21 cellular contexts compared by ENCODE assay signal in the genomic region with DNA sequence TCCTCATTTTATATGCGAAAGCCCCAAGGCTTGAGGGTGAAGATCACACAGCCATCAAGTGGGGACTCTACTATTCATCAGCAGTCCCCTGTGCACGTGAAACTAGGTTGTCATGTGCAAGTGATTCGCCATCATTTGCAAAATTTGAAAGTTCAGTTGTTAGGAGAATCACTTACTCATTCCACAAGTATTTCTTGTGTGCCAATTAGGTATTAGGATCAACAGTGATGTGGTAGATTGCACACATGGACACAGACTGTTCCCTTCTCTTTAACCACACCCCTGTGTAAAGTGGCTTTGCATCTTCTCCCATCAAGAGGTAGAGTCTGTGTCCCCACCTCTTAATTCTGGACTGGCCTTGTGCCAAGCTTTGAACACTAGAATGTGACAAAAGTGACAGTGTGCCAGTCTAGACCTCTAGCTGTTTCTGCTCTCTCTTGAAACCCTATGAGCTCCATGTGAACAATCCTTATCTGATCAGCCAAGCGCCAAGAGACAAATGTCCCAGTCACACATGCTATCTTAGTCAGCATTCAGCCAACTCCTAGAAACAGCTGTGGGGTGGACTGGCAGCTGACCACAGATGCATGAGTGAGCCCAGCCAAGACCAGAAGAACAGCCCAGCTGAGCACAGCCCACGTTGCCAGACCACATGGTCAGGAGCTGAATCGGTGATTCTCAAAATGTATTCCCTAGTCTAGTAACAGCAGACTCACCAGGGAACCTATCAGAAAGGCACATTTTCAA. TPM values are rescaled to one million over a fixed set of nuclear protein-coding genes. Genes with fewer than 3 reads are reported as not detected.
DNase-seq lines count a peak whose midpoint lies in the region; ATAC-seq, FAIRE-seq and TF ChIP-seq lines count a peak whose summit lies in the region.
"Had no signal": no experiment of that assay in that cellular context is flagged by ENCODE, and none has a peak within 500 bp of the region (broad histone marks: within the 10 kb centered on the region; RNA-seq: fewer than 3 reads in every experiment).

No MANE protein-coding gene starts in this region.

- TF ChIP-seq RAD21 in GM12878 (IDR thresholded peaks at IDR 0.05; ENCODE audit: insufficient read depth, low read depth, low read length), result no peak

- WGBS in GM12878 (ENCODE audit: insufficient coverage, insufficient replicate concordance, low lambda C conversion rate, missing lambda C conversion rate), result 49% methylated on average over 6 of the region's 6 CpGs

- no peaks in the 10 kb centered on the region; a peak in 1 of 4 replicates for H3K27me3 ChIP-seq in GM12878 (replicated peaks in 1 of 2; ENCODE audit: control insufficient read depth in 2 of 2, insufficient read depth in 2 of 2, low read length in 1 of 2)

- no peaks in the 10 kb centered on the region for H3K4me1 ChIP-seq in GM12878 (ENCODE audit: control insufficient read depth, insufficient read depth, low read length)

- no peak for TF ChIP-seq EP300 in GM12878 (IDR thresholded peaks at IDR 0.05; ENCODE audit: borderline replicate concordance in 1 of 2, control insufficient read depth in 1 of 2, low read depth in 2 of 2, low read length in 2 of 2)

- TF ChIP-seq POLR2A in GM12878 (IDR thresholded peaks at IDR 0.05; ENCODE audit: low read depth, low read length), result no peak

- H2AFZ ChIP-seq in GM12878 (ENCODE audit: control insufficient read depth, low read depth, low read length), result no peak overlapping the region

- H3K9me3 ChIP-seq in GM12878 (replicated peaks; ENCODE audit: control insufficient read depth, insufficient read depth, low read length), result no peaks in the 10 kb centered on the region

- no peak for TF ChIP-seq CTCF in GM12878 (IDR thresholded peaks at IDR 0.05 in 2 of 3, conservative IDR thresholded peaks at IDR 0.05 in 1 of 3; ENCODE audit: control insufficient read depth in 2 of 3, extremely low read depth in 1 of 3, insufficient read depth in 1 of 3, low read depth in 3 of 3, low read length in 3 of 3)

- H3K27ac ChIP-seq in GM12878 (ENCODE audit: control insufficient read depth, insufficient read depth), result no peak overlapping the region
- H3K27ac ChIP-seq: HL-60, KMS-11, SK-N-MC had no signal

- H3K36me3 ChIP-seq in GM12878 (ENCODE audit: control insufficient read depth in 2 of 2, insufficient read depth in 2 of 2, low read length in 1 of 2), result no peaks in the 10 kb centered on the region

- peak; percentile 14 for DNase-seq in NCI-H1105 treated with DMSO at 0.1 percent for 48 hours (lab: John Stamatoyannopoulos, UW)
- DNase-seq in NCI-H1105 (lab: John Stamatoyannopoulos, UW), result no peak
- peak; percentile 40 for DNase-seq in M059J (ENCODE audit: low read depth)
- DNase-seq in GM12878 (ENCODE audit: low read depth, low spot score), result no peak
- DNase-seq in renal cortical epithelial cell (ENCODE audit: low read depth), result peak; percentile 34
- no peak for DNase-seq in GM03348 (ENCODE audit: low spot score)
- DNase-seq: 8988T, COR-L47, HFFc6, NCI-H1436, NCI-H446 had no signal

- no TSS peak for BruUV-seq in GM12878 (replicated peaks; lab: Mats Ljungman, UMichigan)

- SMC1A ChIA-PET in GM12878 (lab: Charles Lee; ENCODE audit: uncharacterized antibody, unreplicated experiment), result interaction anchor here (0.5 kb wide), 1 partner anchor 167 kb away, joined by 3 read pairs; no protein-coding TSS in a partner anchor

- RAD21 ChIA-PET in GM12878 (lab: Charles Lee; ENCODE audit: unreplicated experiment), result no interaction called here

- H4K20me1 ChIP-seq in GM12878 (ENCODE audit: control insufficient read depth, insufficient read depth), result no peaks in the 10 kb centered on the region

- CTCF ChIA-PET in GM12878 (lab: Yijun Ruan, JAX), result no interaction called here

- no peaks in the 10 kb centered on the region for H3K79me2 ChIP-seq in GM12878 (ENCODE audit: control insufficient read depth, insufficient read depth, low read length)

- intact Hi-C loops in GM12878 (cut with micrococcal nuclease; ENCODE audit: unreplicated experiment), result no loop called here

- no peak overlapping the region for H3K4me2 ChIP-seq in GM12878 (ENCODE audit: control insufficient read depth, insufficient read depth)
- H3K4me2 ChIP-seq: KMS-11 had no signal

- POLR2A ChIA-PET in GM12878 (lab: Charles Lee), result interaction anchor here (0.5 kb wide), 1 partner anchor 463 kb away, joined by 4 read pairs; no protein-coding TSS in a partner anchor

- FAIRE-seq in GM12878 (lab: Jason Lieb, UNC), result no peak
- FAIRE-seq: G401.6, H1 had no signal

- H3K9ac ChIP-seq in GM12878 (ENCODE audit: control insufficient read depth, insufficient read depth, low read length), result no peak overlapping the region
- H3K9ac ChIP-seq: KMS-11 had no signal

- ATAC-seq in GM12878 (no peak), HG02870 (IDR thresholded peaks at IDR 0.05; ENCODE audit: unreplicated experiment) (no peak), esophagus mucosa (no peak)
- ATAC-seq: Right ventricle myocardium inferior had no signal

- in situ Hi-C loops in GM12878 (cut with MboI), result no loop called here

- no peak overlapping the region for H3K4me3 ChIP-seq in GM12878
- H3K4me3 ChIP-seq: SK-N-MC had no signal

TF ChIP-seq in GM12878, 131 proteins besides CTCF, POLR2A, EP300 and RAD21:
- no peak for TF ChIP-seq SREBF2 (IDR thresholded peaks at IDR 0.05; ENCODE audit: low read length)
- TF ChIP-seq, protein P1, sequence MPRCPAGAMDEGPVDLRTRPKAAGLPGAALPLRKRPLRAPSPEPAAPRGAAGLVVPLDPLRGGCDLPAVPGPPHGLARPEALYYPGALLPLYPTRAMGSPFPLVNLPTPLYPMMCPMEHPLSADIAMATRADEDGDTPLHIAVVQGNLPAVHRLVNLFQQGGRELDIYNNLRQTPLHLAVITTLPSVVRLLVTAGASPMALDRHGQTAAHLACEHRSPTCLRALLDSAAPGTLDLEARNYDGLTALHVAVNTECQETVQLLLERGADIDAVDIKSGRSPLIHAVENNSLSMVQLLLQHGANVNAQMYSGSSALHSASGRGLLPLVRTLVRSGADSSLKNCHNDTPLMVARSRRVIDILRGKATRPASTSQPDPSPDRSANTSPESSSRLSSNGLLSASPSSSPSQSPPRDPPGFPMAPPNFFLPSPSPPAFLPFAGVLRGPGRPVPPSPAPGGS (IDR thresholded peaks at IDR 0.05; ENCODE audit: borderline replicate concordance, insufficient read depth, low read depth, low read length, poor library complexity, severe bottlenecking), result peak; percentile 22

RNA-seq across cellular contexts. Expression of a gene that starts 31.5 kb away (rescaled TPM):
- total RNA-seq in M059J (2014; rRNA removed; shearing (Covaris generic)), result 0.10 and 0.34 TPM in 2 replicates
- 2.0 and 2.9 TPM in 2 replicates for total RNA-seq in GM12878 (2013; cell fraction: nucleolus; rRNA removed)
- 0.05 and 0.06 TPM in 2 replicates for total RNA-seq in GM12878 (2014; rRNA removed)
- 0.09 TPM in 2 replicates for total RNA-seq in GM12878 (2014; rRNA removed; fragmentation: Illumina TruSeq; extraction: Trizol)
- total RNA-seq in GM12878 (2021), result 0.05 and 0.18 TPM in 2 replicates
- not detected for polyA plus RNA-seq in GM12878 (2011; ENCODE audit: low read depth)
- polyA plus RNA-seq in GM12878 (2011; rRNA removed), result 25.5 and 27.5 TPM in 2 replicates
- polyA plus RNA-seq in GM12878 (2011; cell fraction: cytosol; rRNA removed), result 22.9 and 30.5 TPM in 2 replicates
- 9.4 and 10.9 TPM in 2 replicates for polyA plus RNA-seq in GM12878 (2011; cell fraction: nucleus; rRNA removed)
- not detected in 2 replicates for polyA plus RNA-seq in GM12878 (2012)
- 0.09 and 0.35 TPM in 2 replicates for polyA plus RNA-seq in GM12878 (2014; fragmentation: Illumina TruSeq; extraction: Trizol)
- under 1 TPM; 0.03 to 0.04 TPM for polyA plus RNA-seq in GM12878 (2014; fragmentation: Nextera tagmentation; extraction: Ambion mirVana)
- polyA plus RNA-seq in GM12878 (2014; rRNA removed), result 0.06 and 1.2 TPM in 2 replicates
- under 1 TPM; 0.03 to 0.05 TPM for polyA plus RNA-seq in GM12878 (2016; fragmentation: Nextera tagmentation; extraction: Ambion mirVana)
- polyA minus RNA-seq in GM12878 (2011; rRNA and poly(A)+ RNA removed), result 20.5 and 33.9 TPM in 2 replicates
- polyA minus RNA-seq in GM12878 (2011; cell fraction: cytosol; rRNA and poly(A)+ RNA removed), result 6.1 and 7.8 TPM in 2 replicates
- 8.3 and 12.5 TPM in 2 replicates for polyA minus RNA-seq in GM12878 (2011; cell fraction: nucleus; rRNA and poly(A)+ RNA removed)
- total RNA-seq in renal cortical epithelial cell, result 21.2 and 21.3 TPM in 2 replicates
- 0.20 TPM for total RNA-seq in esophagus mucosa
- total RNA-seq: HFFc6; T-helper 1 cell treated with Interleukin-12 subunit alpha and Interleukin-12 subunit beta and Interleukin-4 antibody, amounts not matched to agents 30 ng/mL and 1 ng/mL, for 36 hours had no signal
- polyA plus RNA-seq: CD14-positive monocyte had no signal

Comparison
In these comparisons a context has a peak if more than half of its experiments do, and no peak if none do; other contexts are left out.
1. DNase-seq: peak in NCI-H1105 treated with DMSO at 0.1 percent for 48 hours (single experiment), M059J (single experiment) and renal cortical epithelial cell (single experiment); none in NCI-H1105 (single experiment), GM12878 (single experiment) and GM03348 (single experiment).